In the genomic region with DNA sequence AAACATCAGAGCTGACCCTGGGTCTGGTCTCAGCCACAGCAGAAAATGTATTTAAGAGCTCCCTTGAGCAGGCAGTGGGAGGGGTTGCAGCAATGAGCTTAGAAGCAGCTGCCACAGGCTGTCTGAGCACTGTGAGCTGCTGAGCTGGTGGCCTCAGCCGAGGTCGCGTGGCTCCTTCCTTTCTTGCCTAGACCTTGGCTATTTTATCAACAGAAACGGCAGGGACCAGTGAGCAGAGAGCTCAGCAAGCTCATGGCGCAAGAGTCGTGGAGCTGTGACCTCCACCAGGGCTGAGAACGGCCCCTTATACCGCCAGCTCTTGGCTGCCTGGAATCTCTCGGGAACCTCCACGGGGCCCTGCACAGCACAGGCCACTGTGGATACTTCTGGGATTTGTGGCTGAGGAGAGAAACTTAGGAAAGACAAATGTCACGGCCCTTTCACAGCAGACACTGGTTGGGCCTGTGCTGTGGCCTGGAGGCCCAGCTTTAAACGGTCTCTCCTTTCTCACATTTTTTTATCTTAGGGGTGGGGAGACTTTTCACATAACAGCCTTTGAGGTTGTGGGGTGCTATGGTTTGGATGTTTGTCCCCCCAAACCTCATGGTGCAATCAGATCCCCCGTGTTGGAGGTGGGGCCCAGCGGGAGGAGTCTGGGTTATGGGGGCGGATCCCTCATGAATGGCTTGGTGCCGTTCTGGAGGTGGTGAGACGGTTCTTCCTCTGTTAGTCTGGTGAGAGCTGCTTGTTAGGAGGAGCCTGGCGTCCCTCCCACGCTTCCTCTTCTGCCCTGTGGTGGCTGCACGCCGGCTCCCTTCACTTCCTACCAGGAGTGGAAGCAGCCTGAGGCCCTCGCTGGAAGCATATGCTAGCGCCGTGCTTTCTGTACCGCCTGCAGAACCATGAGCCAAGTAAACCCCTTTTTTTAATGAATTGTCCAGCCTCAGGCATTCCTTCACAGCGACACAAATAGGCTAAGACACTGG, we compare ENCODE assay signal across 13 cellular contexts. TPM values are rescaled to one million over a fixed set of nuclear protein-coding genes. Genes with fewer than 3 reads are reported as not detected.
DNase-seq lines count a peak whose midpoint lies in the region; ATAC-seq, FAIRE-seq and TF ChIP-seq lines count a peak whose summit lies in the region.
"Had no signal": no experiment of that assay in that cellular context is flagged by ENCODE, and none has a peak within 500 bp of the region (broad histone marks: within the 10 kb centered on the region; RNA-seq: fewer than 3 reads in every experiment).

No MANE protein-coding gene starts in this region.

- ATAC-seq in lower lobe of right lung = peak; percentile 59 to 61
- ATAC-seq in HG03354 (IDR thresholded peaks at IDR 0.05; ENCODE audit: poor library complexity, severe bottlenecking, unreplicated experiment) = no peak
- ATAC-seq in GM21367 (IDR thresholded peaks at IDR 0.05; ENCODE audit: unreplicated experiment) = no peak
- no peak for ATAC-seq in HG02678 (IDR thresholded peaks at IDR 0.05; ENCODE audit: unreplicated experiment)
- no peak for ATAC-seq in GM21825 (IDR thresholded peaks at IDR 0.05; ENCODE audit: unreplicated experiment)

- H3K27ac Mint-ChIP-seq in astrocyte (ENCODE audit: unreplicated experiment) = peak overlapping the region; percentile 37
- H3K27ac Mint-ChIP-seq: activated naive CD4-positive, alpha-beta T cell treated with anti-CD3 and anti-CD28 coated beads, Interleukin-2, amount 50 U/mL, for 24 hours had no signal

- no peak for TF ChIP-seq CTCF in astrocyte (IDR thresholded peaks at IDR 0.05; ENCODE audit: insufficient read depth, low read depth, low read length)
- TF ChIP-seq CTCF in lower lobe of right lung (IDR thresholded peaks at IDR 0.05) = no peak

- FAIRE-seq in astrocyte (lab: Jason Lieb, UNC) = no peak

- H3K27me3 ChIP-seq in BLaER1 = no peaks in the 10 kb centered on the region
- H3K27me3 ChIP-seq in astrocyte (ENCODE audit: insufficient read depth, low read length) = peaks cover 3% of the 10 kb centered on the region
- no peaks in the 10 kb centered on the region for H3K27me3 ChIP-seq in lower lobe of right lung (ENCODE audit: low read depth)
- H3K27me3 ChIP-seq: ovary had no signal

- intact Hi-C loops in lower lobe of right lung (cut with DNase I) = no loop called here

- H3K36me3 Mint-ChIP-seq in astrocyte (ENCODE audit: low read depth, unreplicated experiment) = no peaks in the 10 kb centered on the region
- H3K36me3 Mint-ChIP-seq: activated naive CD4-positive, alpha-beta T cell treated with anti-CD3 and anti-CD28 coated beads, Interleukin-2, amount 50 U/mL, for 24 hours had no signal

- no peaks in the 10 kb centered on the region for H3K79me2 ChIP-seq in astrocyte (ENCODE audit: insufficient read depth, low read length)

- peaks cover 3% of the 10 kb centered on the region for H3K9me3 Mint-ChIP-seq in astrocyte (ENCODE audit: unreplicated experiment)
- H3K9me3 Mint-ChIP-seq: activated naive CD4-positive, alpha-beta T cell treated with anti-CD3 and anti-CD28 coated beads, Interleukin-2, amount 50 U/mL, for 24 hours had no signal

- no peaks in the 10 kb centered on the region for H3K27me3 Mint-ChIP-seq in astrocyte (ENCODE audit: low read depth, unreplicated experiment)
- H3K27me3 Mint-ChIP-seq: activated naive CD4-positive, alpha-beta T cell treated with anti-CD3 and anti-CD28 coated beads, Interleukin-2, amount 50 U/mL, for 24 hours had no signal

- DNase-seq in NCI-H1436 treated with DMSO at 0.1 percent for 48 hours (lab: John Stamatoyannopoulos, UW) (peak; percentile 39), astrocyte (ENCODE audit: low read depth) (no peak), lower lobe of right lung (no peak)
- DNase-seq: foreskin melanocyte; SK-N-SH; stimulated activated naive CD4-positive, alpha-beta T cell had no signal

- H3K4me3 ChIP-seq in BLaER1 (peak overlapping the region; percentile 6), astrocyte (ENCODE audit: insufficient read depth, low read depth, low read length) (no peak overlapping the region), lower lobe of right lung (no peak overlapping the region)
- H3K4me3 ChIP-seq: ovary had no signal

- peak overlapping the region; percentile 85 for H3K27ac ChIP-seq in BLaER1
- no peak overlapping the region for H3K27ac ChIP-seq in astrocyte (ENCODE audit: low read depth, low read length)
- H3K27ac ChIP-seq in lower lobe of right lung = peak overlapping the region; percentile 53
- H3K27ac ChIP-seq: ovary had no signal

- no peak overlapping the region for H2AFZ ChIP-seq in astrocyte (ENCODE audit: low read depth, low read length)

- no peak overlapping the region for H3K4me3 Mint-ChIP-seq in astrocyte (ENCODE audit: unreplicated experiment)
- H3K4me3 Mint-ChIP-seq: activated naive CD4-positive, alpha-beta T cell treated with anti-CD3 and anti-CD28 coated beads, Interleukin-2, amount 50 U/mL, for 24 hours had no signal

- H3K4me2 ChIP-seq in BLaER1 (peak overlapping the region; percentile 92), astrocyte (ENCODE audit: low read length) (no peak overlapping the region)
- H3K4me2 ChIP-seq: SK-N-SH had no signal

- H3K4me1 Mint-ChIP-seq in astrocyte (ENCODE audit: low read depth, unreplicated experiment) = peaks cover 15% of the 10 kb centered on the region

- H4K20me1 ChIP-seq in BLaER1 (no peaks in the 10 kb centered on the region), astrocyte (ENCODE audit: insufficient read depth, low read length) (no peaks in the 10 kb centered on the region)

- H3K9ac ChIP-seq in BLaER1 = peak overlapping the region; percentile 69
- H3K9ac ChIP-seq in astrocyte (ENCODE audit: low read length) = no peak overlapping the region
- H3K9ac ChIP-seq: SK-N-SH had no signal

- H3K36me3 ChIP-seq in BLaER1 = no peaks in the 10 kb centered on the region
- H3K36me3 ChIP-seq in astrocyte (ENCODE audit: insufficient read depth, low read length) = no peaks in the 10 kb centered on the region
- no peaks in the 10 kb centered on the region for H3K36me3 ChIP-seq in lower lobe of right lung
- H3K36me3 ChIP-seq: ovary had no signal

- H3K4me1 ChIP-seq in BLaER1 = peaks cover 84% of the 10 kb centered on the region
- no peaks in the 10 kb centered on the region for H3K4me1 ChIP-seq in astrocyte (ENCODE audit: insufficient read depth, low read length)
- H3K4me1 ChIP-seq in lower lobe of right lung = no peaks in the 10 kb centered on the region

- H3K9me3 ChIP-seq in BLaER1 = no peaks in the 10 kb centered on the region
- no peaks in the 10 kb centered on the region for H3K9me3 ChIP-seq in astrocyte (ENCODE audit: insufficient read depth, low read depth, low read length)
- no peaks in the 10 kb centered on the region for H3K9me3 ChIP-seq in lower lobe of right lung
- H3K9me3 ChIP-seq: ovary, SK-N-SH had no signal

RNA-seq across cellular contexts. Expression of gene ALLC, which starts 1.7 kb away (rescaled TPM):
- total RNA-seq in astrocyte (not detected in 2 replicates), lower lobe of right lung (not detected)

RNA-seq across cellular contexts. Expression of gene DCDC2C, which starts 43.6 kb away (rescaled TPM):
- total RNA-seq in astrocyte (not detected in 2 replicates), lower lobe of right lung (not detected)

Comparison
In these comparisons a context has a peak if more than half of its experiments do, and no peak if none do; other contexts are left out.
1. ATAC-seq: peak in lower lobe of right lung (2 of 2); none in HG03354 (single experiment), GM21367 (single experiment), HG02678 (single experiment) and GM21825 (single experiment).